In the genomic region with DNA sequence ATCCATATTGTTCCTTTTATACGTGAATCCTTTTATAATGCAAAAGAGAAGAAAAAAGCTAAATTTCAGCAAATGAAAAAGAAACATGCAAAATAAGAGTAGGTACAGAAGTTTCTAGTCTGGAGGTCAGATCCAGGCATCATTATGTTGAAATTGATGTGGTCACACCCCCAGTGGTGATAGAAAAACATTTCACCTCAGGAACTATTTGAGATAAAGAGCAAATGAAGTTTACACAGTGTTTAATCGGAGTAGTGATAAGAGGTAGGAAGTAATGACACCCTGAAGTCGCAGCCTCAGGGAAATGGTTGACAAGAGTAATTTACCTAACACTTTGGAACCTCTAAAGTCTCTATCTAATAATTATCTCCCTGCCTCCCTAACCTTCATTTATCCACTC, we compare ENCODE assay signal across 29 cellular contexts.
A peak's percentile ranks its signal among the peaks of the same experiment; 100 is the strongest.
DNase-seq lines count a peak whose midpoint lies in the region; ATAC-seq and TF ChIP-seq lines count a peak whose summit lies in the region.
"Had no signal": no experiment of that assay in that cellular context is flagged by ENCODE, and none has a peak within 500 bp of the region (broad histone marks: within the 10 kb centered on the region; RNA-seq: fewer than 3 reads in every experiment).

No MANE protein-coding gene starts in this region.

- H3K9me2 ChIP-seq in DOHH2 (replicated peaks; ENCODE audit: control insufficient read depth, low read length), result no peaks in the 10 kb centered on the region

- no peak overlapping the region for H3K4me3 Mint-ChIP-seq in endodermal cell
- H3K4me3 Mint-ChIP-seq: activated naive CD8-positive, alpha-beta T cell treated with anti-CD3 and anti-CD28 coated beads, Interleukin-2, amount 10 ng/mL, durations not matched to agents 7 days and 5 days; activated T-cell treated with anti-CD3 and anti-CD28 coated beads, Interleukin-2, amount 50 U/mL, for 24 hours; CD8-positive, alpha-beta T cell; IgD-negative memory B cell; nephron; stimulated activated effector memory CD8-positive, alpha-beta T cell treated with anti-CD3 and anti-CD28 coated beads, Interleukin-12 subunit alpha, Interleukin-12 subunit beta, amount 100 ng/mL, for 72 hours had no signal

- DNase-seq in NCI-H1417 (lab: John Stamatoyannopoulos, UW) (peak in 2 of 3 experiments; percentile 56 to 87), NCI-H1417 treated with DMSO at 0.1 percent for 48 hours (lab: John Stamatoyannopoulos, UW) (no peak), NCI-H1930 (lab: John Stamatoyannopoulos, UW) (peak; percentile 69 to 86), endodermal cell (no peak), foreskin melanocyte (no peak), MV-4-11 (lab: John Stamatoyannopoulos, UW) (no peak)
- DNase-seq: activated CD4-positive, alpha-beta T cell treated with anti-CD3 and anti-CD28 coated beads for 4 hours; activated gamma-delta T cell; activated naive CD8-positive, alpha-beta T cell treated with anti-CD3 and anti-CD28 coated beads, Interleukin-2, amount 10 ng/mL, durations not matched to agents 7 days and 5 days; activated T-cell treated with anti-CD3 and anti-CD28 coated beads, Interleukin-2, amount 50 U/mL, for 24 hours; CD8-positive, alpha-beta T cell; DMS79; effector memory CD4-positive, alpha-beta T cell; GF-D8; glutamatergic neuron; mammary epithelial cell; NCI-H1694; NCI-H524 treated with DMSO at 0.1 percent for 48 hours; SIG-M5; SW 1271; T-helper 9 cell; WERI-Rb-1 had no signal

- H3K27ac Mint-ChIP-seq in endodermal cell, result no peak overlapping the region
- H3K27ac Mint-ChIP-seq: activated naive CD8-positive, alpha-beta T cell treated with anti-CD3 and anti-CD28 coated beads, Interleukin-2, amount 10 ng/mL, durations not matched to agents 7 days and 5 days; activated T-cell treated with anti-CD3 and anti-CD28 coated beads, Interleukin-2, amount 50 U/mL, for 24 hours; CD8-positive, alpha-beta T cell; IgD-negative memory B cell; nephron; stimulated activated effector memory CD8-positive, alpha-beta T cell treated with anti-CD3 and anti-CD28 coated beads, Interleukin-12 subunit alpha, Interleukin-12 subunit beta, amount 100 ng/mL, for 72 hours had no signal

- H3K9me3 ChIP-seq in DOHH2 (ENCODE audit: control insufficient read depth, insufficient read depth, low read length) (no peaks in the 10 kb centered on the region), endodermal cell (ENCODE audit: control insufficient read depth, low read length) (no peaks in the 10 kb centered on the region)
- H3K9me3 ChIP-seq: ascending aorta, tibial nerve had no signal

- no peaks in the 10 kb centered on the region for H3F3A ChIP-seq in DOHH2 (ENCODE audit: control insufficient read depth, insufficient read depth)

- no peak overlapping the region for H3K9ac ChIP-seq in endodermal cell (ENCODE audit: extremely low read depth, low read length, poor library complexity, severe bottlenecking)

- peaks cover 8% of the 10 kb centered on the region for H3K9me3 Mint-ChIP-seq in endodermal cell
- H3K9me3 Mint-ChIP-seq: activated naive CD8-positive, alpha-beta T cell treated with anti-CD3 and anti-CD28 coated beads, Interleukin-2, amount 10 ng/mL, durations not matched to agents 7 days and 5 days; activated T-cell treated with anti-CD3 and anti-CD28 coated beads, Interleukin-2, amount 50 U/mL, for 24 hours; CD8-positive, alpha-beta T cell; nephron; stimulated activated effector memory CD8-positive, alpha-beta T cell treated with anti-CD3 and anti-CD28 coated beads, Interleukin-12 subunit alpha, Interleukin-12 subunit beta, amount 100 ng/mL, for 72 hours had no signal

- no peak for ATAC-seq in HG02981 (IDR thresholded peaks at IDR 0.05; ENCODE audit: unreplicated experiment)
- ATAC-seq: CD8-positive, alpha-beta T cell; stimulated activated effector memory CD8-positive, alpha-beta T cell treated with anti-CD3 and anti-CD28 coated beads, Interleukin-12 subunit alpha, Interleukin-12 subunit beta, amount 100 ng/mL, for 72 hours had no signal

- 53% methylated on average over 3 of the region's 3 CpGs; no CpG with 5 or more reads in 1 of the 2 experiments for WGBS in endodermal cell (ENCODE audit: insufficient coverage in 1 of 2, insufficient read length in 1 of 2), 2 experiments

- H3K4me1 Mint-ChIP-seq in endodermal cell, result peaks cover 6% of the 10 kb centered on the region
- H3K4me1 Mint-ChIP-seq: nephron; stimulated activated effector memory CD8-positive, alpha-beta T cell treated with anti-CD3 and anti-CD28 coated beads, Interleukin-12 subunit alpha, Interleukin-12 subunit beta, amount 100 ng/mL, for 72 hours had no signal

- H3K27me3 ChIP-seq in DOHH2 (ENCODE audit: control insufficient read depth, low read length), result no peaks in the 10 kb centered on the region
- no peaks in the 10 kb centered on the region for H3K27me3 ChIP-seq in endodermal cell (ENCODE audit: control insufficient read depth, insufficient read depth, low read length, poor library complexity, severe bottlenecking)
- H3K27me3 ChIP-seq: ascending aorta, tibial nerve had no signal

- TF ChIP-seq CTCF in DOHH2 (IDR thresholded peaks at IDR 0.05; ENCODE audit: low read depth, low read length, poor library complexity, severe bottlenecking) (peak; percentile 17), endodermal cell (conservative IDR thresholded peaks at IDR 0.05) (peak; percentile 54)

- H3K27ac ChIP-seq in DOHH2 (ENCODE audit: low read depth, low read length), result no peak overlapping the region
- H3K27ac ChIP-seq in endodermal cell (ENCODE audit: low read depth, low read length), result no peak overlapping the region
- H3K27ac ChIP-seq: ascending aorta, tibial nerve, WERI-Rb-1 had no signal

- H3K36me3 ChIP-seq in DOHH2 (ENCODE audit: control insufficient read depth, low read length) (no peaks in the 10 kb centered on the region), endodermal cell (ENCODE audit: control insufficient read depth, insufficient read depth, low read length) (no peaks in the 10 kb centered on the region)
- H3K36me3 ChIP-seq: ascending aorta, tibial nerve, WERI-Rb-1 had no signal

- H3K4me3 ChIP-seq in DOHH2 (ENCODE audit: low read length), result no peak overlapping the region
- H3K4me3 ChIP-seq in endodermal cell (ENCODE audit: low read length), result no peak overlapping the region
- H3K4me3 ChIP-seq: ascending aorta, tibial nerve had no signal

- peaks cover 39% of the 10 kb centered on the region for H3K27me3 Mint-ChIP-seq in endodermal cell (ENCODE audit: insufficient read depth)
- H3K27me3 Mint-ChIP-seq: activated naive CD8-positive, alpha-beta T cell treated with anti-CD3 and anti-CD28 coated beads, Interleukin-2, amount 10 ng/mL, durations not matched to agents 7 days and 5 days; activated T-cell treated with anti-CD3 and anti-CD28 coated beads, Interleukin-2, amount 50 U/mL, for 24 hours; IgD-negative memory B cell had no signal

- H3K4me1 ChIP-seq in DOHH2 (ENCODE audit: control insufficient read depth, low read length) (no peaks in the 10 kb centered on the region), endodermal cell (ENCODE audit: control insufficient read depth, insufficient read depth, low read length) (no peaks in the 10 kb centered on the region)
- H3K4me1 ChIP-seq: ascending aorta, tibial nerve had no signal

- no peak overlapping the region for H3K4me2 ChIP-seq in DOHH2 (ENCODE audit: low read length)

- no peaks in the 10 kb centered on the region for H3K79me2 ChIP-seq in DOHH2 (ENCODE audit: control insufficient read depth, low read length)

- no peaks in the 10 kb centered on the region for H4K20me1 ChIP-seq in DOHH2 (ENCODE audit: control insufficient read depth, insufficient read depth, low read depth, low read length)

- H3K36me3 Mint-ChIP-seq in endodermal cell (ENCODE audit: low read depth), result no peaks in the 10 kb centered on the region
- H3K36me3 Mint-ChIP-seq: CD8-positive, alpha-beta T cell; IgD-negative memory B cell; stimulated activated effector memory CD8-positive, alpha-beta T cell treated with anti-CD3 and anti-CD28 coated beads, Interleukin-12 subunit alpha, Interleukin-12 subunit beta, amount 100 ng/mL, for 72 hours had no signal

Comparison
In these comparisons a context has a peak if more than half of its experiments do, and no peak if none do; other contexts are left out.
1. DNase-seq: peak in NCI-H1417 (2 of 3) and NCI-H1930 (2 of 2); none in NCI-H1417 treated with DMSO at 0.1 percent for 48 hours (single experiment), endodermal cell (single experiment), foreskin melanocyte (single experiment) and MV-4-11 (single experiment).